In genomic region chr5:139481122-139481533, GRCh38 we compare ENCODE assay signal across 9 cellular contexts. TPM values are rescaled to one million over a fixed set of nuclear protein-coding genes. Genes with fewer than 3 reads are reported as not detected.
DNase-seq lines count a peak whose midpoint lies in the region; ATAC-seq, FAIRE-seq and TF ChIP-seq lines count a peak whose summit lies in the region.
"Had no signal": no experiment of that assay in that cellular context is flagged by ENCODE, and none has a peak within 500 bp of the region (broad histone marks: within the 10 kb centered on the region; RNA-seq: fewer than 3 reads in every experiment).

No MANE protein-coding gene starts in this region.

- H3K4me3 ChIP-seq in ACC112 (ENCODE audit: low read depth, low read length), result peak overlapping the region; percentile 79
- H3K4me3 ChIP-seq in NB4 (ENCODE audit: low read depth, low read length), result peak overlapping the region; percentile 75
- no peak overlapping the region for H3K4me3 ChIP-seq in body of pancreas
- no peak overlapping the region for H3K4me3 ChIP-seq in mucosa of descending colon

- TF ChIP-seq POLR2A in NB4 (IDR thresholded peaks at IDR 0.05; ENCODE audit: extremely low read depth, insufficient read length), result no peak
- TF ChIP-seq POLR2A in body of pancreas (IDR thresholded peaks at IDR 0.05), result no peak

- H3K79me2 ChIP-seq in ACC112 (ENCODE audit: control insufficient read depth, insufficient read depth, low read length, unreplicated experiment), result peaks cover 17% of the 10 kb centered on the region

- peak; percentile 10 for ATAC-seq in body of pancreas
- peak; percentile 8 for ATAC-seq in mucosa of descending colon
- ATAC-seq in GM18907 (IDR thresholded peaks at IDR 0.05; ENCODE audit: unreplicated experiment), result no peak
- no peak for ATAC-seq in HG03045 (IDR thresholded peaks at IDR 0.05; ENCODE audit: unreplicated experiment)

- H3K4me1 ChIP-seq in ACC112 (ENCODE audit: control insufficient read depth, insufficient read depth, low read length, unreplicated experiment) (peaks cover 25% of the 10 kb centered on the region), body of pancreas (peaks cover 9% of the 10 kb centered on the region), mucosa of descending colon (ENCODE audit: low read depth) (peaks cover 15% of the 10 kb centered on the region)

- peak overlapping the region; percentile 97 for H3K27ac ChIP-seq in ACC112 (ENCODE audit: low read depth, low read length)
- peak overlapping the region; percentile 33 to 86 (median 70) for H3K27ac ChIP-seq in body of pancreas

- no peaks in the 10 kb centered on the region for H3K36me3 ChIP-seq in ACC112 (ENCODE audit: insufficient read depth, low read length)
- no peaks in the 10 kb centered on the region for H3K36me3 ChIP-seq in body of pancreas (replicated peaks in 1 of 2; ENCODE audit: insufficient read depth in 1 of 2, low read depth in 2 of 2)
- H3K36me3 ChIP-seq in mucosa of descending colon (ENCODE audit: low read depth), result no peaks in the 10 kb centered on the region

- H3K27me3 ChIP-seq in ACC112 (ENCODE audit: insufficient read depth, low read length) (no peaks in the 10 kb centered on the region), body of pancreas (no peaks in the 10 kb centered on the region)

- H2AFZ ChIP-seq in ACC112 (ENCODE audit: low read length, unreplicated experiment), result no peak overlapping the region

- H3K9me3 ChIP-seq in body of pancreas (no peaks in the 10 kb centered on the region), mucosa of descending colon (no peaks in the 10 kb centered on the region)

- intact Hi-C loops in body of pancreas (cut with DNase I), result no loop called here
- intact Hi-C loops in mucosa of descending colon (cut with DNase I, micrococcal nuclease), result no loop called here

- 73 to 88% methylated on average over 5 to 12 of the region's 12 CpGs for WGBS in body of pancreas, 2 donors

- DNase-seq in NB4 (ENCODE audit: low read depth), result peak; percentile 39
- no peak for DNase-seq in body of pancreas
- DNase-seq in mucosa of descending colon, result peak in 2 of 3 donors; percentile 48 to 75
- DNase-seq in HTR-8/SVneo (ENCODE audit: insufficient read length, low spot score), result no peak
- no peak for DNase-seq in DMS53 (lab: John Stamatoyannopoulos, UW)

- no peak for FAIRE-seq in HTR-8/SVneo (lab: Jason Lieb, UNC)
- FAIRE-seq: G401.6 had no signal

- TF ChIP-seq CTCF in NB4 (IDR thresholded peaks at IDR 0.05; ENCODE audit: low read depth, low read length) (no peak), body of pancreas (IDR thresholded peaks at IDR 0.05) (no peak), mucosa of descending colon (IDR thresholded peaks at IDR 0.05) (no peak)

RNA-seq across cellular contexts. Expression of gene STING1, which starts 1.4 kb away (rescaled TPM):
- total RNA-seq in body of pancreas (10 to 100 TPM in 1 of 2 donors, 1 to 10 TPM in 1; 6.7 to 24.4 TPM), mucosa of descending colon (10 to 100 TPM; 27.0 to 63.3 (median 31.1) TPM)

RNA-seq across cellular contexts. Expression of gene SMIM33, which starts 10.3 kb away (rescaled TPM):
- total RNA-seq in body of pancreas, result not detected
- total RNA-seq in mucosa of descending colon, result 1 to 10 TPM; 1.8 to 5.2 (median 2.8) TPM

RNA-seq across cellular contexts. Expression of gene ECSCR, which starts 18.6 kb away (rescaled TPM):
- total RNA-seq in body of pancreas, result 1 to 10 TPM; 2.6 to 6.2 TPM
- 1 to 10 TPM; 3.4 to 8.5 (median 7.9) TPM for total RNA-seq in mucosa of descending colon

RNA-seq across cellular contexts. Expression of gene DNAJC18, which starts 41.8 kb away (rescaled TPM):
- total RNA-seq in body of pancreas (1 to 10 TPM; 1.6 to 3.0 TPM), mucosa of descending colon (10 to 100 TPM in 1 of 3 donors, 1 to 10 TPM in 2; 4.2 to 10.3 (median 5.1) TPM)

Comparison
In these comparisons a context has a peak if more than half of its experiments do, and no peak if none do; other contexts are left out.
1. H3K4me3 ChIP-seq: peak in ACC112 (single experiment) and NB4 (single experiment); none in body of pancreas (0 of 2) and mucosa of descending colon (single experiment).
2. DNase-seq: peak in NB4 (single experiment) and mucosa of descending colon (2 of 3); none in body of pancreas (0 of 4), HTR-8/SVneo (single experiment) and DMS53 (single experiment).
3. ATAC-seq: peak in body of pancreas (single experiment) and mucosa of descending colon (single experiment); none in GM18907 (single experiment) and HG03045 (single experiment).